9 cellular contexts compared by ENCODE assay signal in genomic region chr20:33262658-33263065, GRCh38. TPM values are rescaled to one million over a fixed set of nuclear protein-coding genes. Genes with fewer than 3 reads are reported as not detected.
DNase-seq lines count a peak whose midpoint lies in the region; ATAC-seq, FAIRE-seq and TF ChIP-seq lines count a peak whose summit lies in the region.
"Had no signal": no experiment of that assay in that cellular context is flagged by ENCODE, and none has a peak within 500 bp of the region (broad histone marks: within the 10 kb centered on the region; RNA-seq: fewer than 3 reads in every experiment).

No MANE protein-coding gene starts in this region.

- no peak for ATAC-seq in gastroesophageal sphincter

- H3K4me2 ChIP-seq in astrocyte (ENCODE audit: low read length): no peak overlapping the region

- TF ChIP-seq CTCF in GM13976 (IDR thresholded peaks at IDR 0.05; ENCODE audit: borderline replicate concordance, control extremely low read depth, extremely low read depth, insufficient read depth, missing control alignments) (peak; percentile 26), astrocyte (IDR thresholded peaks at IDR 0.05; ENCODE audit: insufficient read depth, low read depth, low read length) (peak; percentile 53), kidney epithelial cell (IDR thresholded peaks at IDR 0.05; ENCODE audit: insufficient read depth, low read length, poor library complexity, severe bottlenecking) (peak; percentile 77), gastroesophageal sphincter (IDR thresholded peaks at IDR 0.05) (no peak)

- H3K27ac ChIP-seq in astrocyte (ENCODE audit: low read depth, low read length) (no peak overlapping the region), gastroesophageal sphincter (no peak overlapping the region)

- H3K36me3 ChIP-seq in astrocyte (ENCODE audit: insufficient read depth, low read length): no peaks in the 10 kb centered on the region
- H3K36me3 ChIP-seq in kidney epithelial cell (ENCODE audit: control insufficient read depth, insufficient read depth, low read length): no peaks in the 10 kb centered on the region
- no peaks in the 10 kb centered on the region for H3K36me3 ChIP-seq in gastroesophageal sphincter

- in situ Hi-C loops in GM13976 (cut with MboI; ENCODE audit: low sequenced_read_pairs, unreplicated experiment): no loop called here

- H4K20me1 ChIP-seq in astrocyte (ENCODE audit: insufficient read depth, low read length): no peaks in the 10 kb centered on the region

- H3K9me3 ChIP-seq in astrocyte (ENCODE audit: insufficient read depth, low read depth, low read length): no peaks in the 10 kb centered on the region
- peaks cover 0 to 15% (median 0%) of the 10 kb centered on the region in 3 donors for H3K9me3 ChIP-seq in gastroesophageal sphincter

- no peak overlapping the region for H3K4me3 Mint-ChIP-seq in astrocyte (ENCODE audit: unreplicated experiment)

- no peak overlapping the region for H3K27ac Mint-ChIP-seq in astrocyte (ENCODE audit: unreplicated experiment)

- FAIRE-seq in astrocyte (lab: Jason Lieb, UNC): no peak

- peaks cover 37% of the 10 kb centered on the region for H3K27me3 Mint-ChIP-seq in astrocyte (ENCODE audit: low read depth, unreplicated experiment)

- WGBS in gastroesophageal sphincter (ENCODE audit: low coverage in 1 of 2), 2 donors: 21 to 23% methylated on average over 4 to 5 of the region's 5 CpGs

- no peak for TF ChIP-seq POLR2A in gastroesophageal sphincter (IDR thresholded peaks at IDR 0.05)

- H3K4me1 ChIP-seq in astrocyte (ENCODE audit: insufficient read depth, low read length) (no peaks in the 10 kb centered on the region), gastroesophageal sphincter (no peaks in the 10 kb centered on the region)

- no peak for TF ChIP-seq EP300 in gastroesophageal sphincter (IDR thresholded peaks at IDR 0.05)

- DNase-seq in Ammon's horn (ENCODE audit: low spot score) (peak; percentile 89), GM13976 (ENCODE audit: low spot score) (no peak), NCI-H510A treated with DMSO at 0.1 percent for 48 hours (lab: John Stamatoyannopoulos, UW) (peak; percentile 69), astrocyte (ENCODE audit: low read depth) (peak; percentile 30), kidney epithelial cell (ENCODE audit: low read depth) (peak; percentile 7), posterior vena cava (ENCODE audit: low spot score) (no peak)
- no peak for DNase-seq in activated CD8-positive, alpha-beta memory T cell treated with anti-CD3 and anti-CD28 coated beads for 24 hours

- H3K79me2 ChIP-seq in astrocyte (ENCODE audit: insufficient read depth, low read length): no peaks in the 10 kb centered on the region

- no peak overlapping the region for H3K9ac ChIP-seq in astrocyte (ENCODE audit: low read length)

- H3K9me3 Mint-ChIP-seq in astrocyte (ENCODE audit: unreplicated experiment): no peaks in the 10 kb centered on the region

- peaks cover 3% of the 10 kb centered on the region for H3K27me3 ChIP-seq in astrocyte (ENCODE audit: insufficient read depth, low read length)
- H3K27me3 ChIP-seq in kidney epithelial cell (ENCODE audit: control insufficient read depth, insufficient read depth, low read length): peaks cover 2% of the 10 kb centered on the region
- H3K27me3 ChIP-seq in gastroesophageal sphincter: peaks cover 62% of the 10 kb centered on the region

- no peak overlapping the region for H3K4me3 ChIP-seq in astrocyte (ENCODE audit: insufficient read depth, low read depth, low read length)
- H3K4me3 ChIP-seq in kidney epithelial cell (ENCODE audit: low read depth, low read length): no peak overlapping the region
- H3K4me3 ChIP-seq in gastroesophageal sphincter: no peak overlapping the region

- no peak overlapping the region for H2AFZ ChIP-seq in astrocyte (ENCODE audit: low read depth, low read length)

- intact Hi-C loops in posterior vena cava (cut with DNase I): no loop called here

- no peaks in the 10 kb centered on the region for H3K36me3 Mint-ChIP-seq in astrocyte (ENCODE audit: low read depth, unreplicated experiment)

- H3K4me1 Mint-ChIP-seq in astrocyte (ENCODE audit: low read depth, unreplicated experiment): no peaks in the 10 kb centered on the region

RNA-seq across cellular contexts. Expression of gene BPIFB1, which starts 20.4 kb away (rescaled TPM):
- total RNA-seq in astrocyte (not detected in 2 replicates), kidney epithelial cell (not detected in 2 replicates), gastroesophageal sphincter (100 to 1,000 TPM in 1 of 4 donors, under 1 TPM in 1, not detected in 2; 0.58 to 128 TPM), posterior vena cava (not detected)
- total RNA-seq: skeletal muscle tissue had no signal

RNA-seq across cellular contexts. Expression of gene BPIFA1, which starts 26.9 kb away (rescaled TPM):
- not detected in 2 replicates for total RNA-seq in astrocyte
- not detected in 2 replicates for total RNA-seq in kidney epithelial cell
- not detected for total RNA-seq in gastroesophageal sphincter
- not detected for total RNA-seq in posterior vena cava
- total RNA-seq: skeletal muscle tissue had no signal

RNA-seq across cellular contexts. Expression of gene BPIFA3, which starts 45.5 kb away (rescaled TPM):
- total RNA-seq in astrocyte (not detected in 2 replicates), kidney epithelial cell (not detected in 2 replicates), gastroesophageal sphincter (not detected), posterior vena cava (not detected)
- total RNA-seq: skeletal muscle tissue had no signal

Comparison
In these comparisons a context has a peak if more than half of its experiments do, and no peak if none do; other contexts are left out.
1. DNase-seq: peak in Ammon's horn (single experiment), NCI-H510A treated with DMSO at 0.1 percent for 48 hours (single experiment), astrocyte (single experiment) and kidney epithelial cell (single experiment); none in GM13976 (single experiment), activated CD8-positive, alpha-beta memory T cell treated with anti-CD3 and anti-CD28 coated beads for 24 hours (single experiment) and posterior vena cava (single experiment).
2. CTCF ChIP-seq: peak in GM13976 (single experiment), astrocyte (single experiment) and kidney epithelial cell (single experiment); none in gastroesophageal sphincter (0 of 4).